In the genomic region with DNA sequence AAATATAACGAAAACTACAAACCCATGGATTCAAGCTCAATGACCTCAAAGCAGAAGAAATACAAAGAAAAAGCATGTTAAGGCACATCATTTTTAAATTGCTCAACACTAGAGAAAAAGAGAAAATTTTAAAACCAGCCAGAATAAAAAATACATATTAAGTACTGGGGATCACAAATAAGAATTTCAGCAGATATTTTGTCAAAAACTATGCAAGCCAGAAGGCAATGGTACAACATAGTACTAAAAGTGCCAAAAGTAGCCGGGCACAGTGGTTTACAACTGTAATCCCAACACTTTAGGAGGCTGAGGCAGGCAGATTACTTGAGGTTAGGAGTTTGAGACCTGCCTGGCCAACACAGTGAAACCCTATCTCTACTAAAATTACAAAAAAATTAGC, we compare ENCODE assay signal across 1 cellular context.
TF ChIP-seq lines count a peak whose summit lies in the region.

No MANE protein-coding gene starts in this region.

TF ChIP-seq in IMR-90, 13 proteins besides CTCF, POLR2A, EP300 and RAD21 (continued from another document):
- TF ChIP-seq, protein P1, sequence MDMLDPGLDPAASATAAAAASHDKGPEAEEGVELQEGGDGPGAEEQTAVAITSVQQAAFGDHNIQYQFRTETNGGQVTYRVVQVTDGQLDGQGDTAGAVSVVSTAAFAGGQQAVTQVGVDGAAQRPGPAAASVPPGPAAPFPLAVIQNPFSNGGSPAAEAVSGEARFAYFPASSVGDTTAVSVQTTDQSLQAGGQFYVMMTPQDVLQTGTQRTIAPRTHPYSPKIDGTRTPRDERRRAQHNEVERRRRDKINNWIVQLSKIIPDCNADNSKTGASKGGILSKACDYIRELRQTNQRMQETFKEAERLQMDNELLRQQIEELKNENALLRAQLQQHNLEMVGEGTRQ (IDR thresholded peaks at IDR 0.05; ENCODE audit: low read depth, low read length), result no peak
- no peak for TF ChIP-seq FOS (IDR thresholded peaks at IDR 0.05; ENCODE audit: low read depth, low read length)
- TF ChIP-seq MAZ (IDR thresholded peaks at IDR 0.05; ENCODE audit: borderline replicate concordance, low read depth, low read length), result no peak
- no peak for TF ChIP-seq RCOR1 (IDR thresholded peaks at IDR 0.05; ENCODE audit: insufficient replicate concordance, low read length)
- no peak for TF ChIP-seq CHD1 (IDR thresholded peaks at IDR 0.05; ENCODE audit: low read depth, low read length)
- no peak for TF ChIP-seq SMC3 (IDR thresholded peaks at IDR 0.05; ENCODE audit: low read depth, low read length)
- no peak for TF ChIP-seq NFE2L2 (IDR thresholded peaks at IDR 0.05; ENCODE audit: low read depth, low read length)
- TF ChIP-seq, protein P2, sequence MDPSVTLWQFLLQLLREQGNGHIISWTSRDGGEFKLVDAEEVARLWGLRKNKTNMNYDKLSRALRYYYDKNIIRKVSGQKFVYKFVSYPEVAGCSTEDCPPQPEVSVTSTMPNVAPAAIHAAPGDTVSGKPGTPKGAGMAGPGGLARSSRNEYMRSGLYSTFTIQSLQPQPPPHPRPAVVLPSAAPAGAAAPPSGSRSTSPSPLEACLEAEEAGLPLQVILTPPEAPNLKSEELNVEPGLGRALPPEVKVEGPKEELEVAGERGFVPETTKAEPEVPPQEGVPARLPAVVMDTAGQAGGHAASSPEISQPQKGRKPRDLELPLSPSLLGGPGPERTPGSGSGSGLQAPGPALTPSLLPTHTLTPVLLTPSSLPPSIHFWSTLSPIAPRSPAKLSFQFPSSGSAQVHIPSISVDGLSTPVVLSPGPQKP (IDR thresholded peaks at IDR 0.05; ENCODE audit: borderline replicate concordance, low read depth, low read length), result no peak
- TF ChIP-seq CEBPB (IDR thresholded peaks at IDR 0.05; ENCODE audit: low read depth, low read length), result no peak
